Comparison of ENCODE assay signal across 18 cellular contexts in the genomic region with DNA sequence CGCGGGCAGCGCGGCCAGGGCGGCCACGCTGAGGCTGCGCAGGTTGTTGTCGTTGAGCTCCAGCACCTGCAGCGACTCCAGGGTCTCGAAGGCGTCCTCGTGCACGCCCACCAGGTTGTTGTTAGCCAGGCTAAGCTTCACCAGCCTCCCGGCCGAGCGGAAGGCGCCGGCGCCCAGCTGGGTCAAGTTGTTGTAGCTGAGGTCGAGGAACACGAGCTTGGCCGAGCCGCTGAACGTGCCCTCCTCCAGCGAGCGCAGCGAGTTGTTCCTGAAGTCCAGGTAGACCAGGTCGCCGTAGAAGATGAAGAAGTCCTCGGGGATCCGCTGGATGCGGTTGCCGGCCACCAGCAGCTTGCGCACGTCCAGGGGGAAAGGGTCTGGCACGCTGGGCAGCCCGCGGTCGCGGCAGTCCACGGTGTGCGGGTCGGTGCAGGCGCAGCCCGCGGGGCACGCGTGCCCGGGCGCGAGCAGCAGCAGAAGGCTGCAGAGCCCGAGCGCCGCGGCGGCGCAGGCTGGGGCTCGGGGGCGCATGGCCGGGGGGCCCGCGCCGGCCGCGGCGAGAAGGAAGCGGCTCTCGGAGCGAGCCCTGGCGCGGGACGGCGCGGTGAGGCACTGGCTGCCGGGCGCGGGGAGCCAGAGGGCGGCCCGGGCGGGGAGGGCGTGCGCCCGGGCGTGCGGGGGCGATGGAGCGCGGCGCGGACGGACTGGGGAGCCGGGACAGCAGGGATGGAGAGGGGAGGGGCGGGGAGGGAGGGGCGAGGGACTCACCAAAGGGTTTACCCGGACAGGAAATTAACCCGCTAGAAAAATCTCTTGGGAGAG. TPM values are rescaled to one million over a fixed set of nuclear protein-coding genes. Genes with fewer than 3 reads are reported as not detected.
DNase-seq lines count a peak whose midpoint lies in the region; ATAC-seq and TF ChIP-seq lines count a peak whose summit lies in the region.
"Had no signal": no experiment of that assay in that cellular context is flagged by ENCODE, and none has a peak within 500 bp of the region (broad histone marks: within the 10 kb centered on the region; RNA-seq: fewer than 3 reads in every experiment).

No MANE protein-coding gene starts in this region.

- no peaks in the 10 kb centered on the region for H3K27me3 Mint-ChIP-seq in Caco-2 (ENCODE audit: insufficient read depth, unreplicated experiment)

- no peak overlapping the region for H3K27ac ChIP-seq in cardiac muscle cell
- no peak overlapping the region for H3K27ac ChIP-seq in right atrium auricular region
- H3K27ac ChIP-seq in testis, result no peak overlapping the region
- H3K27ac ChIP-seq in upper lobe of right lung, result no peak overlapping the region
- H3K27ac ChIP-seq: skin epidermis, uterus had no signal

- intact Hi-C loops in testis (cut with DNase I; ENCODE audit: low total_unique reads), result no loop called here
- intact Hi-C loops in Caco-2 (cut with micrococcal nuclease; ENCODE audit: unreplicated experiment), result no loop called here
- intact Hi-C loops in upper lobe of right lung (cut with DNase I), result no loop called here

- H3K9me3 Mint-ChIP-seq in Caco-2 (ENCODE audit: unreplicated experiment), result no peaks in the 10 kb centered on the region
- H3K9me3 Mint-ChIP-seq: activated naive CD4-positive, alpha-beta T cell treated with anti-CD3 and anti-CD28 coated beads, Interleukin-2, amount 50 U/mL, for 24 hours had no signal

- no peak for TF ChIP-seq POLR2A in testis (IDR thresholded peaks at IDR 0.05)

- no peaks in the 10 kb centered on the region for H3K36me3 Mint-ChIP-seq in Caco-2 (ENCODE audit: insufficient read depth, unreplicated experiment)
- H3K36me3 Mint-ChIP-seq: CD8-positive, alpha-beta memory T cell had no signal

- H3K36me3 ChIP-seq in cardiac muscle cell (no peaks in the 10 kb centered on the region), right atrium auricular region (no peaks in the 10 kb centered on the region), testis (ENCODE audit: low read depth, missing control alignments) (no peaks in the 10 kb centered on the region), Caco-2 (ENCODE audit: control insufficient read depth, insufficient read depth, low read length) (no peaks in the 10 kb centered on the region), upper lobe of right lung (no peaks in the 10 kb centered on the region)
- H3K36me3 ChIP-seq: HAP-1, uterus had no signal

- DNase-seq in cardiac muscle cell (ENCODE audit: low read depth in 1 of 2, low spot score in 1 of 2), result peak; percentile 6 to 19
- DNase-seq in right atrium auricular region (ENCODE audit: low spot score), result no peak
- DNase-seq in astrocyte of the hippocampus (ENCODE audit: low read depth, low spot score), result peak; percentile 17
- peak; percentile 4 for DNase-seq in iris pigment epithelial cell (ENCODE audit: low read depth)
- DNase-seq in testis, result no peak
- DNase-seq in Caco-2, result no peak
- no peak for DNase-seq in upper lobe of right lung
- DNase-seq: activated CD4-positive, CD25-positive, alpha-beta regulatory T cell treated with anti-CD3 and anti-CD28 coated beads, Interleukin-2, amount 50 U/mL, for 72 hours; CD8-positive, alpha-beta memory T cell; effector CD8-positive, alpha-beta T cell; KBM-7; NCI-H1417 treated with DMSO at 0.1 percent for 48 hours; uterus had no signal

- H3K4me3 ChIP-seq in cardiac muscle cell, result peak overlapping the region; percentile 8
- peak overlapping the region in 1 of 2 donors; percentile 25 for H3K4me3 ChIP-seq in right atrium auricular region
- peak overlapping the region; percentile 12 to 39 for H3K4me3 ChIP-seq in testis
- no peak overlapping the region for H3K4me3 ChIP-seq in Caco-2 (ENCODE audit: low read depth, low read length)
- no peak overlapping the region for H3K4me3 ChIP-seq in upper lobe of right lung
- H3K4me3 ChIP-seq: HAP-1, uterus had no signal

- H3K4me1 ChIP-seq in cardiac muscle cell (ENCODE audit: low read depth) (no peaks in the 10 kb centered on the region), right atrium auricular region (peaks cover 0 to 15% of the 10 kb centered on the region in 2 donors), testis (peaks cover 4% of the 10 kb centered on the region), Caco-2 (no peaks in the 10 kb centered on the region), upper lobe of right lung (no peaks in the 10 kb centered on the region)
- H3K4me1 ChIP-seq: HAP-1 had no signal

- H3K27ac Mint-ChIP-seq in Caco-2 (ENCODE audit: unreplicated experiment), result no peak overlapping the region
- H3K27ac Mint-ChIP-seq: activated naive CD4-positive, alpha-beta T cell treated with anti-CD3 and anti-CD28 coated beads, Interleukin-2, amount 50 U/mL, for 24 hours; CD8-positive, alpha-beta memory T cell had no signal

- CTCF ChIA-PET in Caco-2 (lab: Charles Lee), result no interaction called here

- no peaks in the 10 kb centered on the region for H3K4me1 Mint-ChIP-seq in Caco-2 (ENCODE audit: low read depth, unreplicated experiment)
- H3K4me1 Mint-ChIP-seq: activated naive CD4-positive, alpha-beta T cell treated with anti-CD3 and anti-CD28 coated beads, Interleukin-2, amount 50 U/mL, for 24 hours; CD8-positive, alpha-beta memory T cell had no signal

- no peaks in the 10 kb centered on the region for H3K9me3 ChIP-seq in cardiac muscle cell (ENCODE audit: low read depth)
- no peaks in the 10 kb centered on the region for H3K9me3 ChIP-seq in right atrium auricular region
- H3K9me3 ChIP-seq in testis, result no peaks in the 10 kb centered on the region
- H3K9me3 ChIP-seq in Caco-2, result no peaks in the 10 kb centered on the region
- no peaks in the 10 kb centered on the region for H3K9me3 ChIP-seq in upper lobe of right lung
- H3K9me3 ChIP-seq: HAP-1, uterus had no signal

- ATAC-seq in GM18870 (IDR thresholded peaks at IDR 0.05; ENCODE audit: unreplicated experiment), result no peak
- ATAC-seq in upper lobe of right lung, result no peak

- no peak overlapping the region for H3K4me3 Mint-ChIP-seq in Caco-2 (ENCODE audit: unreplicated experiment)
- H3K4me3 Mint-ChIP-seq: activated naive CD4-positive, alpha-beta T cell treated with anti-CD3 and anti-CD28 coated beads, Interleukin-2, amount 50 U/mL, for 24 hours; CD8-positive, alpha-beta memory T cell had no signal

- POLR2A ChIA-PET in Caco-2 (lab: Charles Lee), result no interaction called here

- 1% methylated on average over 76 of the region's 96 CpGs; no CpG with 5 or more reads in 1 of the 2 donors for WGBS in testis, 2 donors

- TF ChIP-seq CTCF in cardiac muscle cell (IDR thresholded peaks at IDR 0.05; ENCODE audit: low read depth, low read length), result no peak
- no peak for TF ChIP-seq CTCF in right atrium auricular region (IDR thresholded peaks at IDR 0.05)
- no peak for TF ChIP-seq CTCF in testis (IDR thresholded peaks at IDR 0.05)
- TF ChIP-seq CTCF in Caco-2 (IDR thresholded peaks at IDR 0.05; ENCODE audit: insufficient read depth in 1 of 2, low read depth in 1 of 2, low read length in 1 of 2, severe bottlenecking in 1 of 2, unreplicated experiment in 1 of 2), result no peak
- no peak for TF ChIP-seq CTCF in upper lobe of right lung (IDR thresholded peaks at IDR 0.05)

- H3K27me3 ChIP-seq in cardiac muscle cell, result peaks cover 97% of the 10 kb centered on the region
- no peaks in the 10 kb centered on the region for H3K27me3 ChIP-seq in right atrium auricular region
- H3K27me3 ChIP-seq in testis, result no peaks in the 10 kb centered on the region
- H3K27me3 ChIP-seq in Caco-2 (replicated peaks; ENCODE audit: control insufficient read depth, insufficient read depth, low read length), result no peaks in the 10 kb centered on the region
- H3K27me3 ChIP-seq in upper lobe of right lung, result peaks cover 70% of the 10 kb centered on the region
- H3K27me3 ChIP-seq: uterus had no signal

- no TSS peak for BruUV-seq in Caco-2 (replicated peaks; lab: Mats Ljungman, UMichigan)

RNA-seq across cellular contexts. Expression of a gene that starts 0.5 kb away (rescaled TPM):
- not detected in 2 replicates for total RNA-seq in cardiac muscle cell
- polyA plus RNA-seq in cardiac muscle cell, result 0.42 TPM in 1 of 2 replicates, not detected in the other
- total RNA-seq in right atrium auricular region, result under 1 TPM in 1 of 2 donors, not detected in 1; 0.98 TPM
- 1 to 10 TPM in 1 of 2 donors, under 1 TPM in 1; 0.79 to 1.6 TPM for total RNA-seq in testis
- 0.91 TPM for polyA plus RNA-seq in testis (ENCODE audit: insufficient read depth, low read depth, low replicate concordance)
- total RNA-seq in Caco-2 (2022), result not detected in 2 replicates
- total RNA-seq in upper lobe of right lung, result 0.17 TPM
- total RNA-seq: CD8-positive, alpha-beta memory T cell; mononuclear cell; uterus had no signal
- polyA plus RNA-seq: CD8-positive, alpha-beta memory T cell had no signal

Comparison
In these comparisons a context has a peak if more than half of its experiments do, and no peak if none do; other contexts are left out.
1. DNase-seq: peak in cardiac muscle cell (2 of 2), astrocyte of the hippocampus (single experiment) and iris pigment epithelial cell (single experiment); none in right atrium auricular region (single experiment), testis (single experiment), Caco-2 (0 of 2) and upper lobe of right lung (single experiment).
2. H3K4me3 ChIP-seq: peak in cardiac muscle cell (single experiment) and testis (2 of 2); none in Caco-2 (single experiment) and upper lobe of right lung (single experiment).